In genomic region chr17:44844390-44844830, GRCh38 we compare ENCODE assay signal across 1 cellular context.
TF ChIP-seq lines count a peak whose summit lies in the region.

No MANE protein-coding gene starts in this region.

TF ChIP-seq in A549, 52 proteins besides CTCF, POLR2A, EP300 and RAD21 (continued from another document):
- TF ChIP-seq PBX3 (IDR thresholded peaks at IDR 0.05) (no peak), PHF8 (IDR thresholded peaks at IDR 0.05; ENCODE audit: borderline replicate concordance, low read depth) (no peak), HES2 (IDR thresholded peaks at IDR 0.05) (no peak), SREBF2 (IDR thresholded peaks at IDR 0.05) (no peak), CBX8 (IDR thresholded peaks at IDR 0.05) (no peak), NR3C1 (IDR thresholded peaks at IDR 0.05) (no peak), FOXS1 (CRISPR knock-in tag; IDR thresholded peaks at IDR 0.05) (no peak)
